Comparison of ENCODE assay signal across 14 cellular contexts in the genomic region with DNA sequence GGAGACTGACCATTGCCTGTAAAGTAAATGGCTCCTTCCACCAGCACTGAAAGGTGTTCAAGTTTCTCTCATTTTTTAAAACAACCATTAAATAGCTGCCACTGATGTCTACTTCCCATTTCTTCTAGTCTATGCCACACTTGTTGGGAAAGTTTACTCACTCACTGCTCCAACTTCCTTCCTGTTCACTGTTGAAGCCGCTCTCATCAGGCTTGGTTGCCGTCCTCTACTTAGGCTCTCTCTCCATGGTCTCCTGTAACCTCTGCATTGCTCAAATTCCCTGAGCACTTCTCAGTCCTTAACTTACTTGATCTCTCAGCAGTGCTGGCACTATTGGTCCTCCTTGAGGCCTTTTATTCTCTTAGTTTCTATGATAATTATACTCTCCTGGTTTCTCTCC. TPM values are rescaled to one million over a fixed set of nuclear protein-coding genes. Genes with fewer than 3 reads are reported as not detected.
DNase-seq lines count a peak whose midpoint lies in the region; ATAC-seq and TF ChIP-seq lines count a peak whose summit lies in the region.
"Had no signal": no experiment of that assay in that cellular context is flagged by ENCODE, and none has a peak within 500 bp of the region (broad histone marks: within the 10 kb centered on the region; RNA-seq: fewer than 3 reads in every experiment).

No MANE protein-coding gene starts in this region.

- H3K4me3 Mint-ChIP-seq in activated CD8-positive, alpha-beta memory T cell treated with anti-CD3 and anti-CD28 coated beads, Interleukin-2, amount 10 ng/mL, durations not matched to agents 7 days and 5 days = no peak overlapping the region
- no peak overlapping the region for H3K4me3 Mint-ChIP-seq in naive thymus-derived CD8-positive, alpha-beta T cell
- H3K4me3 Mint-ChIP-seq in WTC11 = no peak overlapping the region

- no peak for DNase-seq in activated CD8-positive, alpha-beta memory T cell treated with anti-CD3 and anti-CD28 coated beads, Interleukin-2, amount 10 ng/mL, durations not matched to agents 7 days and 5 days
- DNase-seq in activated CD8-positive, alpha-beta memory T cell treated with anti-CD3 and anti-CD28 coated beads for 24 hours = no peak
- peak; percentile 27 to 80 for DNase-seq in NOMO-1 (lab: John Stamatoyannopoulos, UW; ENCODE audit: unreplicated experiment in 2 of 2)
- no peak for DNase-seq in activated naive CD4-positive, alpha-beta T cell treated with anti-CD3 and anti-CD28 coated beads, Interleukin-2, amount 50 U/mL, for 72 hours (ENCODE audit: low spot score in 2 of 2)
- no peak for DNase-seq in naive thymus-derived CD8-positive, alpha-beta T cell
- DNase-seq in WTC11 (ENCODE audit: low spot score) = no peak
- DNase-seq in NCI-H446 (lab: John Stamatoyannopoulos, UW) = no peak
- no peak for DNase-seq in EL
- DNase-seq: hypothalamus, MG63, nucleus accumbens, PC-3, T-helper 1 cell had no signal

- H3K27ac Mint-ChIP-seq in activated CD8-positive, alpha-beta memory T cell treated with anti-CD3 and anti-CD28 coated beads, Interleukin-2, amount 10 ng/mL, durations not matched to agents 7 days and 5 days = peak overlapping the region; percentile 43
- peak overlapping the region; percentile 47 to 72 for H3K27ac Mint-ChIP-seq in activated naive CD4-positive, alpha-beta T cell treated with anti-CD3 and anti-CD28 coated beads, Interleukin-2, amount 50 U/mL, for 72 hours
- H3K27ac Mint-ChIP-seq in naive thymus-derived CD8-positive, alpha-beta T cell = peak overlapping the region in 9 of 10 donors; percentile 30 to 71 (median 50)
- H3K27ac Mint-ChIP-seq in WTC11 = no peak overlapping the region

- no peak for ATAC-seq in activated CD8-positive, alpha-beta memory T cell treated with anti-CD3 and anti-CD28 coated beads, Interleukin-2, amount 10 ng/mL, durations not matched to agents 7 days and 5 days
- no peak for ATAC-seq in activated naive CD4-positive, alpha-beta T cell treated with anti-CD3 and anti-CD28 coated beads, Interleukin-2, amount 50 U/mL, for 72 hours
- ATAC-seq in naive thymus-derived CD8-positive, alpha-beta T cell = no peak
- ATAC-seq in WTC11 = no peak
- ATAC-seq: A549, PC-3 had no signal

- CTCF ChIA-PET in activated CD8-positive, alpha-beta memory T cell treated with anti-CD3 and anti-CD28 coated beads, Interleukin-2, amount 10 ng/mL, durations not matched to agents 7 days and 5 days (lab: Charles Lee) = interaction anchor here (1.1 to 2.7 kb wide), 2 partner anchors 9 to 42 kb away, joined by 3 to 9 read pairs; no protein-coding TSS in a partner anchor
- CTCF ChIA-PET in WTC11 (lab: Charles Lee) = no interaction called here

- POLR2A ChIA-PET in naive thymus-derived CD8-positive, alpha-beta T cell (lab: Charles Lee) = interaction anchor here (0.6 to 0.7 kb wide), 3 partner anchors 9 to 269 kb away, joined by 3 to 5 read pairs (median 3); no protein-coding TSS in a partner anchor
- POLR2A ChIA-PET in WTC11 (lab: Charles Lee) = no interaction called here

- no peak for TF ChIP-seq CTCF in WTC11 (IDR thresholded peaks at IDR 0.05)

- no peaks in the 10 kb centered on the region for H3K9me3 Mint-ChIP-seq in activated CD8-positive, alpha-beta memory T cell treated with anti-CD3 and anti-CD28 coated beads, Interleukin-2, amount 10 ng/mL, durations not matched to agents 7 days and 5 days (ENCODE audit: low read depth)
- no peaks in the 10 kb centered on the region for H3K9me3 Mint-ChIP-seq in activated naive CD4-positive, alpha-beta T cell treated with anti-CD3 and anti-CD28 coated beads, Interleukin-2, amount 50 U/mL, for 72 hours
- H3K9me3 Mint-ChIP-seq in naive thymus-derived CD8-positive, alpha-beta T cell = no peaks in the 10 kb centered on the region
- H3K9me3 Mint-ChIP-seq in WTC11 = no peaks in the 10 kb centered on the region

- peaks cover 8% of the 10 kb centered on the region for H3K36me3 Mint-ChIP-seq in activated CD8-positive, alpha-beta memory T cell treated with anti-CD3 and anti-CD28 coated beads, Interleukin-2, amount 10 ng/mL, durations not matched to agents 7 days and 5 days
- peaks cover 0 to 6% of the 10 kb centered on the region in 2 donors for H3K36me3 Mint-ChIP-seq in activated naive CD4-positive, alpha-beta T cell treated with anti-CD3 and anti-CD28 coated beads, Interleukin-2, amount 50 U/mL, for 72 hours
- H3K36me3 Mint-ChIP-seq in naive thymus-derived CD8-positive, alpha-beta T cell = peaks cover 0 to 61% (median 5%) of the 10 kb centered on the region in 3 donors
- no peaks in the 10 kb centered on the region for H3K36me3 Mint-ChIP-seq in WTC11

- H3K27me3 Mint-ChIP-seq in activated CD8-positive, alpha-beta memory T cell treated with anti-CD3 and anti-CD28 coated beads, Interleukin-2, amount 10 ng/mL, durations not matched to agents 7 days and 5 days = no peaks in the 10 kb centered on the region
- H3K27me3 Mint-ChIP-seq in naive thymus-derived CD8-positive, alpha-beta T cell = no peaks in the 10 kb centered on the region
- H3K27me3 Mint-ChIP-seq in WTC11 (ENCODE audit: low read depth) = no peaks in the 10 kb centered on the region

- peaks cover under 1% of the 10 kb centered on the region for H3K4me1 Mint-ChIP-seq in activated CD8-positive, alpha-beta memory T cell treated with anti-CD3 and anti-CD28 coated beads, Interleukin-2, amount 10 ng/mL, durations not matched to agents 7 days and 5 days
- peaks cover 3 to 10% (median 7%) of the 10 kb centered on the region in 4 donors for H3K4me1 Mint-ChIP-seq in naive thymus-derived CD8-positive, alpha-beta T cell
- H3K4me1 Mint-ChIP-seq in WTC11 = peaks cover 7% of the 10 kb centered on the region

TF ChIP-seq in WTC11, 78 proteins besides CTCF, POLR2A, EP300 and RAD21 (continues in another document):
- TF ChIP-seq NFATC4 (CRISPR knock-in tag; IDR thresholded peaks at IDR 0.05) (no peak), ZNF425 (CRISPR knock-in tag; conservative IDR thresholded peaks at IDR 0.05) (no peak), JUN (CRISPR knock-in tag; IDR thresholded peaks at IDR 0.05) (no peak), USF2 (CRISPR knock-in tag; IDR thresholded peaks at IDR 0.05) (no peak), SMAD4 (CRISPR knock-in tag; IDR thresholded peaks at IDR 0.05) (no peak), KAT7 (CRISPR knock-in tag; IDR thresholded peaks at IDR 0.05; ENCODE audit: borderline replicate concordance) (no peak), ZNF423 (CRISPR knock-in tag; IDR thresholded peaks at IDR 0.05) (no peak), FOXP4 (CRISPR knock-in tag; IDR thresholded peaks at IDR 0.05) (no peak), ATF1 (CRISPR knock-in tag; IDR thresholded peaks at IDR 0.05) (no peak), RORB (CRISPR knock-in tag; IDR thresholded peaks at IDR 0.05) (no peak), CREB1 (CRISPR knock-in tag; IDR thresholded peaks at IDR 0.05) (no peak)

RNA-seq across cellular contexts. Expression of gene SNX11, which starts 32.4 kb away (rescaled TPM):
- 10 to 100 TPM; 25.1 to 32.6 TPM for total RNA-seq in activated CD8-positive, alpha-beta memory T cell treated with anti-CD3 and anti-CD28 coated beads, Interleukin-2, amount 10 ng/mL, durations not matched to agents 7 days and 5 days
- 10 to 100 TPM; 15.4 to 24.5 TPM for total RNA-seq in activated naive CD4-positive, alpha-beta T cell treated with anti-CD3 and anti-CD28 coated beads, Interleukin-2, amount 50 U/mL, for 72 hours
- 10 to 100 TPM; 19.5 to 20.9 TPM for total RNA-seq in naive thymus-derived CD8-positive, alpha-beta T cell
- 10 to 100 TPM; 18.8 to 28.3 (median 25.6) TPM for polyA plus RNA-seq in naive thymus-derived CD8-positive, alpha-beta T cell
- total RNA-seq in WTC11 (2021) = 19.3 to 24.5 TPM (median 20.1 TPM) in 3 replicates

RNA-seq across cellular contexts. Expression of gene CBX1, which starts 38.7 kb away (rescaled TPM):
- total RNA-seq in activated CD8-positive, alpha-beta memory T cell treated with anti-CD3 and anti-CD28 coated beads, Interleukin-2, amount 10 ng/mL, durations not matched to agents 7 days and 5 days = 10 to 100 TPM; 46.3 to 47.8 TPM
- 10 to 100 TPM; 29.1 to 66.5 TPM for total RNA-seq in activated naive CD4-positive, alpha-beta T cell treated with anti-CD3 and anti-CD28 coated beads, Interleukin-2, amount 50 U/mL, for 72 hours
- 10 to 100 TPM; 33.6 to 34.6 TPM for total RNA-seq in naive thymus-derived CD8-positive, alpha-beta T cell
- polyA plus RNA-seq in naive thymus-derived CD8-positive, alpha-beta T cell = 10 to 100 TPM; 20.8 to 24.4 (median 24.3) TPM
- 162 to 167 TPM (median 165 TPM) in 3 replicates for total RNA-seq in WTC11 (2021)

Comparison
In these comparisons a context has a peak if more than half of its experiments do, and no peak if none do; other contexts are left out.
1. DNase-seq: peak in NOMO-1 (2 of 2); none in activated CD8-positive, alpha-beta memory T cell treated with anti-CD3 and anti-CD28 coated beads, Interleukin-2, amount 10 ng/mL, durations not matched to agents 7 days and 5 days (single experiment), activated CD8-positive, alpha-beta memory T cell treated with anti-CD3 and anti-CD28 coated beads for 24 hours (single experiment), activated naive CD4-positive, alpha-beta T cell treated with anti-CD3 and anti-CD28 coated beads, Interleukin-2, amount 50 U/mL, for 72 hours (0 of 2), naive thymus-derived CD8-positive, alpha-beta T cell (0 of 10), WTC11 (single experiment), NCI-H446 (0 of 2) and EL (single experiment).